20 cellular contexts compared by ENCODE assay signal in the genomic region with DNA sequence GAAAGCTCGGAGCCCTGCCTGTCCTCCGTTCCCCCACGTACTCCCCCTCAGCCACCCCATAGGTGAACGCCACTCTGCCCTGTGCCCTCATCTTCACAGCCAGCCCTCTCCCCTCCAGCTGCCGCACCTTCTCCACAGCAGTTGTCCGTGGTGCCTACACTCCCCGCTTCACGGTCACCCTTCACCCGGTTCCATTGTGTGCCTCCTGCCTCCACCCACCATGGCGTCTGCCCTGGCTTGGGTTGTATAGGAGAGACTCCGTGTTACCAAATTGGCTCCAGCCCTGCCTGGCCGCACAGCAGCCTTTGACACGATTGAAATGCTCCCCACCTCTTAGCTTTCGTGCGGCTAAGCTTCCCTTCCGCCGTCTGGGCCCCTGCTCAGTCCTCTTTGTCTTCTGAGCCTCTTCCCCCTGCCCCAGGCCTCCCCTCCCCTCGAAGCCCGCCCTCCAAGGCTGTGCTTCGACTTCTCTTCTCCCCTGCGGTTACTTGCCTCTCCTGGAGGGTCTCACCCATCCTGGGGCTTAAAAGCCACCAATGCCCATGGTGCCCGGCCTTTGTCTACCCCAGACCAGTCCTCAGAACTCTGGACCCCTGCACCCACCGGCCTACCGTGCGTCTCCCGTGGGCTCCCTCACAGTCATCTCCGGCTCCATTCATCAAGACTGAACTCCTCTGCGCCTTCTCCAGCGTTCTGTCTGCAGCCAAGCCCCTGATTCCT. TPM values are rescaled to one million over a fixed set of nuclear protein-coding genes. Genes with fewer than 3 reads are reported as not detected.
A peak's percentile ranks its signal among the peaks of the same experiment; 100 is the strongest.
DNase-seq lines count a peak whose midpoint lies in the region; ATAC-seq and TF ChIP-seq lines count a peak whose summit lies in the region.
"Had no signal": no experiment of that assay in that cellular context is flagged by ENCODE, and none has a peak within 500 bp of the region (broad histone marks: within the 10 kb centered on the region; RNA-seq: fewer than 3 reads in every experiment).

No MANE protein-coding gene starts in this region.

- no peak overlapping the region for H4K8ac ChIP-seq in H9 (replicated peaks; ENCODE audit: insufficient read length, low read depth, low read length)

- no peak overlapping the region for H3K56ac ChIP-seq in H9 (ENCODE audit: insufficient read length, low read depth, low read length)

- TF ChIP-seq CTCF in H9 (conservative IDR thresholded peaks at IDR 0.05) (no peak), brain (conservative IDR thresholded peaks at IDR 0.05) (no peak), gastrocnemius medialis (IDR thresholded peaks at IDR 0.05 in 4 of 5, conservative IDR thresholded peaks at IDR 0.05 in 1 of 5) (no peak)

- H3K27ac ChIP-seq in H9 (ENCODE audit: insufficient read length, low read depth, low read length) (no peak overlapping the region), gastrocnemius medialis (peak overlapping the region in 3 of 4 donors; percentile 74 to 87 (median 87))
- H3K27ac ChIP-seq: neutrophil had no signal

- H3K36me3 ChIP-seq in gastrocnemius medialis: no peaks in the 10 kb centered on the region
- H3K36me3 ChIP-seq: neutrophil, upper lobe of left lung had no signal

- no peak overlapping the region for H3K4ac ChIP-seq in H9 (ENCODE audit: low read depth, low read length)

- no peak overlapping the region for H2BK20ac ChIP-seq in H9 (ENCODE audit: low read depth, low read length, poor library complexity, severe bottlenecking)

- H4K20me1 ChIP-seq in H9 (ENCODE audit: control insufficient read depth, insufficient read depth, insufficient read length): no peaks in the 10 kb centered on the region

- H2BK5ac ChIP-seq in H9 (ENCODE audit: insufficient read length, low read length): no peak overlapping the region

- no peaks in the 10 kb centered on the region for H3K79me2 ChIP-seq in H9 (ENCODE audit: insufficient read depth, low read length)

- H2BK12ac ChIP-seq in H9 (ENCODE audit: insufficient read length, low read depth, low read length): no peak overlapping the region

- H4K5ac ChIP-seq in H9 (ENCODE audit: insufficient read length, low read depth, low read length): no peak overlapping the region

- peak overlapping the region in 1 of 3 experiments; percentile 63; a peak in 4 of 7 replicates for H3K27ac Mint-ChIP-seq in H9
- H3K27ac Mint-ChIP-seq in brain: peak overlapping the region; percentile 17 to 83 (median 44)
- H3K27ac Mint-ChIP-seq: activated CD4-positive, alpha-beta memory T cell treated with anti-CD3 and anti-CD28 coated beads for 36 hours; IgD-negative memory B cell had no signal

- no peak overlapping the region for H3K4me3 ChIP-seq in gastrocnemius medialis
- H3K4me3 ChIP-seq: upper lobe of left lung had no signal

- ATAC-seq in gastrocnemius medialis: no peak
- ATAC-seq in GM18858 (IDR thresholded peaks at IDR 0.05; ENCODE audit: unreplicated experiment): no peak
- no peak for ATAC-seq in left lobe of liver
- ATAC-seq: stimulated activated naive CD8-positive, alpha-beta T cell treated with anti-CD3 and anti-CD28 coated beads, Interleukin-15, Interleukin-2, amounts not matched to agents 100 U/mL and 50 U/mL, for 24 hours had no signal

- peak overlapping the region; percentile 56 for H3K18ac ChIP-seq in H9 (ENCODE audit: insufficient read length, low read depth, low read length)

- no peak overlapping the region for H2AK5ac ChIP-seq in H9 (ENCODE audit: insufficient read length, low read length)

- no peak overlapping the region for H4K91ac ChIP-seq in H9 (ENCODE audit: insufficient read length, low read depth, low read length)

- intact Hi-C loops in gastrocnemius medialis (cut with DNase I; ENCODE audit: low total_unique reads): loop anchor here (2.0 to 10.0 kb wide), 2 partner anchors 49 to 425 kb away; a partner anchor contains a TSS

- no peak overlapping the region for H3K4me2 ChIP-seq in H9 (ENCODE audit: insufficient read depth, insufficient read length, low read length)

- H3T11ph ChIP-seq in H9 (ENCODE audit: low read length): no peak overlapping the region

- no peak overlapping the region for H2BK120ac ChIP-seq in H9 (ENCODE audit: low read depth, low read length, poor library complexity, severe bottlenecking)

- H2BK15ac ChIP-seq in H9 (ENCODE audit: low read depth, low read length): no peak overlapping the region

- H3K9ac ChIP-seq in H9 (ENCODE audit: extremely low read depth, insufficient read length, low read length): no peak overlapping the region

- H3K4me1 ChIP-seq in H9 (ENCODE audit: insufficient read depth, low read length) (peaks cover 13% of the 10 kb centered on the region; the same call in 1 of the 2 replicates), gastrocnemius medialis (peaks cover 13 to 23% of the 10 kb centered on the region in 2 donors)

- no peak for TF ChIP-seq POLR2A in gastrocnemius medialis (IDR thresholded peaks at IDR 0.05)

- in situ Hi-C loops in gastrocnemius medialis (cut with MboI; ENCODE audit: low sequenced_read_pairs in 4 of 4): loop anchor here in 3 of 4 donors (5.0 to 25.0 kb wide), 5 partner anchors 55 to 302 kb away; no protein-coding TSS in a partner anchor

- no CpG with 5 or more reads among the region's 29 CpGs for WGBS in H9 (ENCODE audit: extremely low coverage, insufficient read length, low lambda C conversion rate)

- H3K9me3 ChIP-seq in H9 (ENCODE audit: control insufficient read depth, low read depth, low read length): no peaks in the 10 kb centered on the region
- H3K9me3 ChIP-seq in gastrocnemius medialis: no peaks in the 10 kb centered on the region
- H3K9me3 ChIP-seq: neutrophil, upper lobe of left lung had no signal

- H3K4me3 Mint-ChIP-seq in H9 (peak overlapping the region; percentile 74; a peak in 3 of 5 replicates), brain (peak overlapping the region; percentile 4 to 57 (median 16))
- H3K4me3 Mint-ChIP-seq: activated CD4-positive, alpha-beta memory T cell treated with anti-CD3 and anti-CD28 coated beads for 36 hours had no signal

- DNase-seq in H9 (peak; percentile 67), islet precursor cell (peak; percentile 55), gastrocnemius medialis (no peak), NCI-H524 treated with DMSO at 0.1 percent for 48 hours (lab: John Stamatoyannopoulos, UW) (no peak), occipital lobe (lab: John Stamatoyannopoulos, UW) (no peak), left lobe of liver (ENCODE audit: low spot score) (no peak)
- DNase-seq: activated CD4-positive, alpha-beta memory T cell treated with anti-CD3 and anti-CD28 coated beads for 36 hours; activated naive CD4-positive, alpha-beta T cell; activated T-cell treated with anti-CD3 and anti-CD28 coated beads for 4 hours; NCI-H82; retina; stimulated activated naive CD8-positive, alpha-beta T cell treated with anti-CD3 and anti-CD28 coated beads, Interleukin-15, Interleukin-2, amounts not matched to agents 100 U/mL and 50 U/mL, for 24 hours; T-helper 2 cell; upper lobe of left lung had no signal

- H3K9me3 Mint-ChIP-seq in H9: no peaks in the 10 kb centered on the region; a peak in 2 of 5 replicates
- peaks cover 0 to 2% (median 0%) of the 10 kb centered on the region in 5 experiments for H3K9me3 Mint-ChIP-seq in brain
- H3K9me3 Mint-ChIP-seq: activated CD4-positive, alpha-beta memory T cell treated with anti-CD3 and anti-CD28 coated beads for 36 hours; IgD-negative memory B cell had no signal

- peaks cover 14% of the 10 kb centered on the region; the same call in 1 of the 2 replicates for H3K27me3 ChIP-seq in H9 (ENCODE audit: insufficient read depth, low read length)
- no peaks in the 10 kb centered on the region for H3K27me3 ChIP-seq in gastrocnemius medialis

- no peak overlapping the region for H2AFZ ChIP-seq in H9 (ENCODE audit: low read length)

- H3K27me3 Mint-ChIP-seq in H9 (ENCODE audit: low read depth): peaks cover 61% of the 10 kb centered on the region
- peaks cover 52% of the 10 kb centered on the region for H3K27me3 Mint-ChIP-seq in brain

- H3K4me1 Mint-ChIP-seq in H9: peaks cover 45 to 57% of the 10 kb centered on the region in 2 experiments
- peaks cover 53% of the 10 kb centered on the region for H3K4me1 Mint-ChIP-seq in brain

- peaks cover 14% of the 10 kb centered on the region for H3K23me2 ChIP-seq in H9 (ENCODE audit: insufficient read length, low read depth, low read length, poor library complexity, severe bottlenecking)

- H3K14ac ChIP-seq in H9 (ENCODE audit: insufficient read depth, low read length): peak overlapping the region; percentile 51; the same call in 1 of the 2 replicates

- H3K36me3 Mint-ChIP-seq in H9 (ENCODE audit: insufficient read depth in 1 of 3, low read depth in 3 of 3) (peaks cover 0 to 8% (median 0%) of the 10 kb centered on the region in 3 experiments; a peak in 2 of 7 replicates), brain (no peaks in the 10 kb centered on the region)
- H3K36me3 Mint-ChIP-seq: activated CD4-positive, alpha-beta memory T cell treated with anti-CD3 and anti-CD28 coated beads for 36 hours had no signal

- no peaks in the 10 kb centered on the region for H3K79me1 ChIP-seq in H9 (ENCODE audit: insufficient read depth, low read depth, low read length, poor library complexity, severe bottlenecking)

- no peak overlapping the region for H3K23ac ChIP-seq in H9 (ENCODE audit: insufficient read length, low read depth, low read length)

RNA-seq across cellular contexts. Expression of a gene that starts 18.4 kb away (rescaled TPM):
- total RNA-seq in H9 (2021) (80.7 and 84.7 TPM in 2 replicates), gastrocnemius medialis (not detected), occipital lobe (2.2 TPM), left lobe of liver (not detected)
- 1.3 TPM for polyA plus RNA-seq in brain (ENCODE audit: insufficient read depth, low read depth, low replicate concordance)
- total RNA-seq: activated CD4-positive, alpha-beta memory T cell treated with anti-CD3 and anti-CD28 coated beads for 36 hours; G401; SK-MEL-5; upper lobe of left lung had no signal
- polyA plus RNA-seq: IgD-negative memory B cell had no signal

RNA-seq across cellular contexts. Expression of a gene that starts 18.6 kb away (rescaled TPM):
- total RNA-seq in H9 (2021) (21.1 and 21.6 TPM in 2 replicates), gastrocnemius medialis (1 to 10 TPM; 1.4 to 4.1 (median 2.3) TPM), occipital lobe (8.9 TPM), left lobe of liver (1.1 TPM)
- 6.4 TPM for polyA plus RNA-seq in brain (ENCODE audit: insufficient read depth, low read depth, low replicate concordance)

RNA-seq across cellular contexts. Expression of a gene that starts 56.0 kb away (rescaled TPM):
- total RNA-seq in H9 (2021): 91.1 and 93.2 TPM in 2 replicates
- 51.9 TPM for polyA plus RNA-seq in brain (ENCODE audit: insufficient read depth, low read depth, low replicate concordance)
- total RNA-seq in gastrocnemius medialis: 100 to 1,000 TPM in 3 of 4 donors, 10 to 100 TPM in 1; 58.4 to 141 (median 107) TPM
- total RNA-seq in occipital lobe: 62.5 TPM
- 59.2 TPM for total RNA-seq in left lobe of liver

Comparison
In these comparisons a context has a peak if more than half of its experiments do, and no peak if none do; other contexts are left out.
1. DNase-seq: peak in H9 (single experiment) and islet precursor cell (single experiment); none in gastrocnemius medialis (0 of 2), NCI-H524 treated with DMSO at 0.1 percent for 48 hours (single experiment), occipital lobe (single experiment) and left lobe of liver (single experiment).
2. RNA of a gene that starts 18.4 kb away (total RNA-seq): 80.7 to 84.7 TPM in H9; 2.2 TPM in occipital lobe (single experiment), not detected in gastrocnemius medialis and not detected in left lobe of liver (single experiment); every median in the first group is over 10 times any median in the second.